ENCODE assay signal across 6 cellular contexts in genomic region chr21:41138711-41139110, GRCh38.
"Had no signal": no experiment of that assay in that cellular context is flagged by ENCODE, and none has a peak within 500 bp of the region (broad histone marks: within the 10 kb centered on the region; RNA-seq: fewer than 3 reads in every experiment).

No MANE protein-coding gene starts in this region.

- ATAC-seq: HepG2, K562 had no signal

- H3K27ac ChIP-seq: HL-60 had no signal

- FAIRE-seq: HepG2 had no signal

- H3K4me3 ChIP-seq: K562 had no signal

- DNase-seq: IMR-90, KBM-7, KG1 had no signal
